Comparison of ENCODE assay signal across 14 cellular contexts in genomic region chr5:176180781-176181180, GRCh38.
"Had no signal": no experiment of that assay in that cellular context is flagged by ENCODE, and none has a peak within 500 bp of the region (broad histone marks: within the 10 kb centered on the region; RNA-seq: fewer than 3 reads in every experiment).

No MANE protein-coding gene starts in this region.

- H3K27me3 ChIP-seq: pancreas had no signal

- H3K4me3 ChIP-seq: esophagus squamous epithelium, heart right ventricle, lung, pancreas, thoracic aorta had no signal

- DNase-seq: activated CD4-positive, alpha-beta T cell treated with anti-CD3 and anti-CD28 coated beads for 1 hour; activated CD4-positive, alpha-beta T cell treated with anti-CD3 and anti-CD28 coated beads, Interleukin-2, amount 50 U/mL, for 48 hours; activated CD8-positive, alpha-beta memory T cell treated with anti-CD3 and anti-CD28 coated beads, Interleukin-2, amount 10 ng/mL, durations not matched to agents 7 days and 5 days; activated gamma-delta T cell; activated T-cell treated with anti-CD3 and anti-CD28 coated beads, Interleukin-2, amount 50 U/mL, for 4 hours; esophagus squamous epithelium; heart right ventricle; pancreas; stimulated activated CD4-positive, alpha-beta T cell treated with anti-CD3 and anti-CD28 coated beads, Interleukin-15, amount 100 ng/mL, for 24 hours; stimulated activated CD4-positive, alpha-beta T cell treated with anti-CD3 and anti-CD28 coated beads, Interleukin-4, amount 100 ng/mL, for 4 hours; stimulated activated naive CD8-positive, alpha-beta T cell treated with anti-CD3 and anti-CD28 coated beads, Interleukin-15, amount 100 ng/mL, for 72 hours; T-helper 17 cell had no signal

- H3K27ac ChIP-seq: esophagus squamous epithelium, heart right ventricle, pancreas, thoracic aorta had no signal

- H3K36me3 ChIP-seq: esophagus squamous epithelium, heart right ventricle, pancreas, thoracic aorta had no signal

- H3K9me3 ChIP-seq: esophagus squamous epithelium, pancreas, thoracic aorta had no signal

- ATAC-seq: activated CD8-positive, alpha-beta memory T cell treated with anti-CD3 and anti-CD28 coated beads, Interleukin-2, amount 10 ng/mL, durations not matched to agents 7 days and 5 days; activated T-cell treated with anti-CD3 and anti-CD28 coated beads, Interleukin-2, amount 50 U/mL, for 4 hours; heart right ventricle; stimulated activated naive CD8-positive, alpha-beta T cell treated with anti-CD3 and anti-CD28 coated beads, Interleukin-15, amount 100 ng/mL, for 72 hours; T-helper 17 cell had no signal

- H3K4me1 ChIP-seq: esophagus squamous epithelium, heart right ventricle, pancreas had no signal
